In the genomic region with DNA sequence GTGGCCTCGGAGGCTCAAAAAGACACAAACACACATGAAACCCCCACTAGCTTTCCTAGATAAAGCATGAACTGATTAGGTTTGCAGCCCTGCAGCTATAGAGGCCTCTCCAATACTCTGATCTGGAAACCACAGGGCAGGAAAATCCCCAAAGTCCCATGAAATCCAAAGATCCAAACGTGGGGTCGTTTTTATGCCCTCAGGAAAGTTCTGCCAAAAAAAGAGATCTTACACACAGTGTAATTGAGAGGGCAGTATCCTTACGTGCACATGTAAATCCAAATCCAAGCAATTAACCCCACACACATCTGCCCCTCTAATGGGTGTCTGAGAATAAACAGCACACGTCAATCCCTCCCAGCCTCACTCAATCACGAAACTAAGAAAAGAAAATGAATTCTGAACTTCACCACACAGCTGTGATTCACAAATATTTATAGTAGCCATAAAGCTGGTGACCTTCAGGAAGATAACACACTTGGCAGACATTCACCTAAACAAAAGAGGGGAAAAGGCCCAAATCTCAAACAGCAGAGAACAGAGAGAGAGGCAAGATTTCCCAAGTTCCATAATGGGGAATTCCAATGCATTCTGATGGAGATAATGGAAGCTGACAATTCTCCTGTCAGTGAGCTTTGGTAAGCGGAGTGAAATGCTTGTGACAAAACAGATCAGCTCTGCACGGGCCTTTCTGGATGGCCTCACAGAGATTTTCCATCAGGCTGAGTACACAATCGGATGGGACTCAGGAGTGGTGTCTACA, we compare ENCODE assay signal across 15 cellular contexts.
A peak's percentile ranks its signal among the peaks of the same experiment; 100 is the strongest.
DNase-seq lines count a peak whose midpoint lies in the region; ATAC-seq and TF ChIP-seq lines count a peak whose summit lies in the region.
"Had no signal": no experiment of that assay in that cellular context is flagged by ENCODE, and none has a peak within 500 bp of the region (broad histone marks: within the 10 kb centered on the region; RNA-seq: fewer than 3 reads in every experiment).

No MANE protein-coding gene starts in this region.

- H3K27me3 Mint-ChIP-seq in H9 (ENCODE audit: low read depth): no peaks in the 10 kb centered on the region
- no peaks in the 10 kb centered on the region for H3K27me3 Mint-ChIP-seq in activated naive CD8-positive, alpha-beta T cell treated with anti-CD3 and anti-CD28 coated beads, Interleukin-2, amount 50 U/mL, for 24 hours
- H3K27me3 Mint-ChIP-seq: activated CD4-positive, alpha-beta T cell treated with anti-CD3 and anti-CD28 coated beads, Interleukin-2, amount 10 ng/mL, durations not matched to agents 24 days and 14 days had no signal

- DNase-seq in H9 (no peak), T1000 (lab: John Stamatoyannopoulos, UW) (peak; percentile 30), foreskin melanocyte (peak; percentile 76), trophoblast cell (no peak), NCI-H2196 (lab: John Stamatoyannopoulos, UW; ENCODE audit: unreplicated experiment) (no peak), nucleus accumbens (lab: John Stamatoyannopoulos, UW) (no peak)
- DNase-seq in activated naive CD8-positive, alpha-beta T cell treated with anti-CD3 and anti-CD28 coated beads, Interleukin-2, amount 50 U/mL, for 24 hours: no peak
- DNase-seq: activated CD4-positive, alpha-beta T cell treated with anti-CD3 and anti-CD28 coated beads, Interleukin-2, amount 10 ng/mL, durations not matched to agents 24 days and 14 days; activated naive CD4-positive, alpha-beta T cell treated with anti-CD3 and anti-CD28 coated beads, Interleukin-2, amount 50 U/mL, for 16 hours; stimulated activated CD4-positive, alpha-beta T cell treated with anti-CD3 and anti-CD28 coated beads, Interleukin-4, amount 100 ng/mL, for 24 hours; SW 1271 had no signal

- H3K4me1 Mint-ChIP-seq in H9: peaks cover 12 to 13% of the 10 kb centered on the region in 2 experiments
- H3K4me1 Mint-ChIP-seq in activated naive CD8-positive, alpha-beta T cell treated with anti-CD3 and anti-CD28 coated beads, Interleukin-2, amount 50 U/mL, for 24 hours: no peaks in the 10 kb centered on the region
- H3K4me1 Mint-ChIP-seq: activated CD4-positive, alpha-beta T cell treated with anti-CD3 and anti-CD28 coated beads, Interleukin-2, amount 10 ng/mL, durations not matched to agents 24 days and 14 days; CD14-positive monocyte had no signal

- H3T11ph ChIP-seq in H9 (ENCODE audit: low read length): no peak overlapping the region

- H3K79me2 ChIP-seq in H9 (ENCODE audit: insufficient read depth, low read length) (no peaks in the 10 kb centered on the region), trophoblast cell (ENCODE audit: control insufficient read depth, insufficient read depth, low read length, poor library complexity) (no peaks in the 10 kb centered on the region)

- no peaks in the 10 kb centered on the region for H3K9me3 ChIP-seq in H9 (ENCODE audit: control insufficient read depth, low read depth, low read length)
- no peaks in the 10 kb centered on the region for H3K9me3 ChIP-seq in trophoblast cell (ENCODE audit: insufficient read depth, low read depth, low read length)

- H2AFZ ChIP-seq in H9 (ENCODE audit: low read length) (no peak overlapping the region), trophoblast cell (ENCODE audit: insufficient read depth, low read length, poor library complexity) (no peak overlapping the region)

- no peak overlapping the region for H2BK12ac ChIP-seq in H9 (ENCODE audit: insufficient read length, low read depth, low read length)
- H2BK12ac ChIP-seq in trophoblast cell (ENCODE audit: low read length): no peak overlapping the region

- H3K23ac ChIP-seq in H9 (ENCODE audit: insufficient read length, low read depth, low read length): no peak overlapping the region
- no peak overlapping the region for H3K23ac ChIP-seq in trophoblast cell (ENCODE audit: low read length)

- H4K91ac ChIP-seq in H9 (ENCODE audit: insufficient read length, low read depth, low read length) (no peak overlapping the region), trophoblast cell (ENCODE audit: low read depth, low read length) (no peak overlapping the region)

- H3K79me1 ChIP-seq in H9 (ENCODE audit: insufficient read depth, low read depth, low read length, poor library complexity, severe bottlenecking) (no peaks in the 10 kb centered on the region), trophoblast cell (ENCODE audit: low read length) (no peaks in the 10 kb centered on the region)

- no peak overlapping the region for H4K12ac ChIP-seq in trophoblast cell (ENCODE audit: low read depth, low read length)

- no peak overlapping the region for H3K27ac ChIP-seq in H9 (ENCODE audit: insufficient read length, low read depth, low read length)
- H3K27ac ChIP-seq in trophoblast cell (ENCODE audit: low read depth, low read length): peak overlapping the region; percentile 49

- ATAC-seq in activated naive CD8-positive, alpha-beta T cell treated with anti-CD3 and anti-CD28 coated beads, Interleukin-2, amount 50 U/mL, for 24 hours: no peak
- ATAC-seq in HG03378 (IDR thresholded peaks at IDR 0.05; ENCODE audit: unreplicated experiment): no peak
- ATAC-seq: HCT116 had no signal

- no peak overlapping the region for H3K4me3 Mint-ChIP-seq in H9
- no peak overlapping the region for H3K4me3 Mint-ChIP-seq in activated naive CD8-positive, alpha-beta T cell treated with anti-CD3 and anti-CD28 coated beads, Interleukin-2, amount 50 U/mL, for 24 hours
- H3K4me3 Mint-ChIP-seq: activated CD4-positive, alpha-beta T cell treated with anti-CD3 and anti-CD28 coated beads, Interleukin-2, amount 10 ng/mL, durations not matched to agents 24 days and 14 days; CD14-positive monocyte; nephron had no signal

- no peak overlapping the region for H3K4me2 ChIP-seq in H9 (ENCODE audit: insufficient read depth, insufficient read length, low read length)
- H3K4me2 ChIP-seq in trophoblast cell (ENCODE audit: low read length): no peak overlapping the region

- H4K8ac ChIP-seq in H9 (replicated peaks; ENCODE audit: insufficient read length, low read depth, low read length) (no peak overlapping the region), trophoblast cell (ENCODE audit: low read depth, low read length) (no peak overlapping the region)

- H3K18ac ChIP-seq in H9 (ENCODE audit: insufficient read length, low read depth, low read length): no peak overlapping the region
- H3K18ac ChIP-seq in trophoblast cell (ENCODE audit: low read length): no peak overlapping the region

- no peak overlapping the region for H3K56ac ChIP-seq in H9 (ENCODE audit: insufficient read length, low read depth, low read length)

- no peaks in the 10 kb centered on the region for H3K27me3 ChIP-seq in H9 (ENCODE audit: insufficient read depth, low read length)
- no peaks in the 10 kb centered on the region for H3K27me3 ChIP-seq in trophoblast cell (ENCODE audit: insufficient read depth, low read length)

- H4K20me1 ChIP-seq in H9 (ENCODE audit: control insufficient read depth, insufficient read depth, insufficient read length): no peaks in the 10 kb centered on the region

- H3K14ac ChIP-seq in H9 (ENCODE audit: insufficient read depth, low read length) (no peak overlapping the region), trophoblast cell (ENCODE audit: low read length) (no peak overlapping the region)

- no CpG with 5 or more reads among the region's 9 CpGs for WGBS in H9 (ENCODE audit: extremely low coverage, insufficient read length, low lambda C conversion rate)
- no CpG with 5 or more reads among the region's 9 CpGs for WGBS in trophoblast cell (ENCODE audit: extremely low coverage, insufficient coverage, insufficient read length)

- H3K4me1 ChIP-seq in H9 (ENCODE audit: insufficient read depth, low read length) (no peaks in the 10 kb centered on the region), trophoblast cell (ENCODE audit: control insufficient read depth in 1 of 2, insufficient read depth in 2 of 2, low read length in 2 of 2) (peaks cover 2 to 4% of the 10 kb centered on the region in 2 experiments)

- H3K4ac ChIP-seq in H9 (ENCODE audit: low read depth, low read length) (no peak overlapping the region), trophoblast cell (ENCODE audit: low read depth, low read length) (no peak overlapping the region)

- no peaks in the 10 kb centered on the region for H3K9me3 Mint-ChIP-seq in H9
- no peaks in the 10 kb centered on the region for H3K9me3 Mint-ChIP-seq in activated naive CD8-positive, alpha-beta T cell treated with anti-CD3 and anti-CD28 coated beads, Interleukin-2, amount 50 U/mL, for 24 hours
- H3K9me3 Mint-ChIP-seq: activated CD4-positive, alpha-beta T cell treated with anti-CD3 and anti-CD28 coated beads, Interleukin-2, amount 10 ng/mL, durations not matched to agents 24 days and 14 days; nephron had no signal

- H2BK5ac ChIP-seq in H9 (ENCODE audit: insufficient read length, low read length): no peak overlapping the region
- no peak overlapping the region for H2BK5ac ChIP-seq in trophoblast cell (ENCODE audit: low read depth, low read length, poor library complexity)

- H4K5ac ChIP-seq in H9 (ENCODE audit: insufficient read length, low read depth, low read length): no peak overlapping the region

- no peaks in the 10 kb centered on the region for H3K23me2 ChIP-seq in H9 (ENCODE audit: insufficient read length, low read depth, low read length, poor library complexity, severe bottlenecking)

- H3K36me3 Mint-ChIP-seq in H9 (ENCODE audit: insufficient read depth in 1 of 3, low read depth in 3 of 3): no peaks in the 10 kb centered on the region
- H3K36me3 Mint-ChIP-seq in activated naive CD8-positive, alpha-beta T cell treated with anti-CD3 and anti-CD28 coated beads, Interleukin-2, amount 50 U/mL, for 24 hours (ENCODE audit: low read depth): no peaks in the 10 kb centered on the region
- H3K36me3 Mint-ChIP-seq: CD14-positive monocyte had no signal

- H3K4me3 ChIP-seq in trophoblast cell (ENCODE audit: low read depth, low read length): no peak overlapping the region

- H2BK20ac ChIP-seq in H9 (ENCODE audit: low read depth, low read length, poor library complexity, severe bottlenecking): no peak overlapping the region

- no peak overlapping the region for H2AK5ac ChIP-seq in H9 (ENCODE audit: insufficient read length, low read length)
- H2AK5ac ChIP-seq in trophoblast cell (ENCODE audit: low read length): no peak overlapping the region

- H2BK15ac ChIP-seq in H9 (ENCODE audit: low read depth, low read length): no peak overlapping the region

- H3K36me3 ChIP-seq in trophoblast cell (ENCODE audit: control insufficient read depth in 1 of 2, insufficient read depth in 2 of 2, low read length in 2 of 2): peaks cover 4 to 18% of the 10 kb centered on the region in 2 experiments

- peak overlapping the region; percentile 7 to 52 (median 16); a peak in 6 of 7 replicates for H3K27ac Mint-ChIP-seq in H9
- H3K27ac Mint-ChIP-seq in activated naive CD8-positive, alpha-beta T cell treated with anti-CD3 and anti-CD28 coated beads, Interleukin-2, amount 50 U/mL, for 24 hours: no peak overlapping the region
- H3K27ac Mint-ChIP-seq: activated CD4-positive, alpha-beta T cell treated with anti-CD3 and anti-CD28 coated beads, Interleukin-2, amount 10 ng/mL, durations not matched to agents 24 days and 14 days; CD14-positive monocyte had no signal

- H2BK120ac ChIP-seq in H9 (ENCODE audit: low read depth, low read length, poor library complexity, severe bottlenecking) (no peak overlapping the region), trophoblast cell (ENCODE audit: insufficient read depth, low read length, poor library complexity) (no peak overlapping the region)

- no peak for TF ChIP-seq CTCF in H9 (conservative IDR thresholded peaks at IDR 0.05)

- no peak overlapping the region for H3K9ac ChIP-seq in H9 (ENCODE audit: extremely low read depth, insufficient read length, low read length)
- H3K9ac ChIP-seq in trophoblast cell (ENCODE audit: low read length): no peak overlapping the region

Comparison
In these comparisons a context has a peak if more than half of its experiments do, and no peak if none do; other contexts are left out.
1. DNase-seq: peak in T1000 (single experiment) and foreskin melanocyte (single experiment); none in H9 (single experiment), trophoblast cell (0 of 2), NCI-H2196 (single experiment), activated naive CD8-positive, alpha-beta T cell treated with anti-CD3 and anti-CD28 coated beads, Interleukin-2, amount 50 U/mL, for 24 hours (single experiment) and nucleus accumbens (0 of 56).